In the genomic region with DNA sequence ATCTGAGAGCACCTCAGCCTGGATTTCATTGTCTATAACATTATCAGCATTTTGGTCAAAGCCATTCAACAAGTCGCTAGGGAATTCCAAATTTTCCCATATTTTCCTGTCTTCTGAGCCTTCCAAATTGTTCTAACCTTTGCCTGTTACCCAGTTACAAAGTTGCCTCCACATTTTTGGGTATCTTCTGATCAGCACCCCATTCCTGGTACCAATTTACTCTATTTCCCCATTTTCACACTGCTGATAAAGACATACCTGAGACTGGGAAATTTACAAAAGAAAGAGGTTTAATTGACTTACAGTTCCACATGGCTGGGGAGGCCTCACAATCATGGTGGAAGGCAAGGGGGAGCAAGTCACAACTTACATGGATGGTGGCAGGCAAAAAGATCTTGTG, we compare ENCODE assay signal across 3 cellular contexts.
TF ChIP-seq lines count a peak whose summit lies in the region.

No MANE protein-coding gene starts in this region.

TF ChIP-seq in HEK293, 187 proteins besides CTCF, POLR2A, EP300 and RAD21:
- peak; percentile 79; the same call in 1 of the 2 replicates for TF ChIP-seq ZNF707 (tag by site-specific recombination; IDR thresholded peaks at IDR 0.05)

TF ChIP-seq in K562, 482 proteins besides CTCF, POLR2A, EP300 and RAD21:
- TF ChIP-seq ZNF707 (CRISPR knock-in tag; conservative IDR thresholded peaks at IDR 0.05) = peak; percentile 73; the same call in 1 of the 2 replicates
TF ChIP-seq in K562: peak in this region for 1; not testable (repeated sequence) for 481.

TF ChIP-seq in HepG2, 621 proteins besides CTCF, POLR2A, EP300 and RAD21:
- 0 out of 2 replicates have a peak, but pooled peaks have one; percentile 36 for TF ChIP-seq ZNF703 (CRISPR knock-in tag; IDR thresholded peaks at IDR 0.05; ENCODE audit: borderline replicate concordance)
